Comparison of ENCODE assay signal across 8 cellular contexts in genomic region chrX:9341305-9342201, GRCh38.
A peak's percentile ranks its signal among the peaks of the same experiment; 100 is the strongest.
DNase-seq lines count a peak whose midpoint lies in the region; ATAC-seq and TF ChIP-seq lines count a peak whose summit lies in the region.

No MANE protein-coding gene starts in this region.

- intact Hi-C loops in Calu3 (cut with micrococcal nuclease; ENCODE audit: unreplicated experiment): loop anchor here (2.0 kb wide), 1 partner anchor 371 kb away; no protein-coding TSS in a partner anchor

- H3K4me3 ChIP-seq in SJSA1: peak overlapping the region; percentile 22; the same call in 1 of the 2 replicates
- peak overlapping the region; percentile 65 for H3K4me3 ChIP-seq in adipocyte (ENCODE audit: low read length)

- no peaks in the 10 kb centered on the region for H3K9me3 Mint-ChIP-seq in Calu3 (ENCODE audit: low read depth, unreplicated experiment)

- H3K27ac ChIP-seq in SJSA1: peak overlapping the region; percentile 74

- H3K27me3 Mint-ChIP-seq in Calu3 (ENCODE audit: unreplicated experiment): no peaks in the 10 kb centered on the region

- BruUV-seq in Calu3 (replicated peaks; lab: Mats Ljungman, UMichigan): no TSS peak

- peak overlapping the region; percentile 73 for H3K9ac ChIP-seq in adipocyte (ENCODE audit: low read length)

- H3K36me3 ChIP-seq in SJSA1 (no peaks in the 10 kb centered on the region), adipocyte (ENCODE audit: control insufficient read depth, insufficient read depth, low read length, severe bottlenecking) (no peaks in the 10 kb centered on the region)

- H3K9me3 ChIP-seq in SJSA1 (replicated peaks) (no peaks in the 10 kb centered on the region), adipocyte (ENCODE audit: control insufficient read depth, low read length) (no peaks in the 10 kb centered on the region)

- peaks cover 4% of the 10 kb centered on the region for H3K36me3 Mint-ChIP-seq in Calu3 (ENCODE audit: insufficient read depth, unreplicated experiment)

- peak; percentile 85 for ATAC-seq in GM19455 (IDR thresholded peaks at IDR 0.05; ENCODE audit: unreplicated experiment)
- ATAC-seq in HG03460 (IDR thresholded peaks at IDR 0.05; ENCODE audit: unreplicated experiment): peak; percentile 83

- H3K4me3 Mint-ChIP-seq in Calu3 (ENCODE audit: low read depth, unreplicated experiment): peak overlapping the region; percentile 39

- H3K27me3 ChIP-seq in SJSA1 (replicated peaks) (no peaks in the 10 kb centered on the region), adipocyte (replicated peaks; ENCODE audit: control insufficient read depth, insufficient read depth, low read length) (no peaks in the 10 kb centered on the region)

- H3K27ac Mint-ChIP-seq in Calu3 (ENCODE audit: unreplicated experiment): peak overlapping the region; percentile 62

- no peak for TF ChIP-seq CTCF in Calu3 (IDR thresholded peaks at IDR 0.05; ENCODE audit: unreplicated experiment)

- DNase-seq in Calu3 (no peak), SJSA1 (ENCODE audit: low read depth in 1 of 2, low spot score in 2 of 2) (peak; percentile 75 to 79), adipocyte (ENCODE audit: low read depth) (peak; percentile 62), iPS-NIHi11 (ENCODE audit: low spot score) (peak; percentile 15), COR-L47 (lab: John Stamatoyannopoulos, UW) (no peak)
- peak; percentile 13 to 43 for DNase-seq in stimulated activated CD4-positive, alpha-beta T cell treated with anti-CD3 and anti-CD28 coated beads, Interleukin-12 subunit alpha, Interleukin-12 subunit beta, amount 100 ng/mL, for 24 hours (ENCODE audit: low read depth in 2 of 2)

- H3K4me1 ChIP-seq in SJSA1 (replicated peaks) (peaks cover 23% of the 10 kb centered on the region), adipocyte (ENCODE audit: control insufficient read depth, insufficient read depth, low read length) (peaks cover 23% of the 10 kb centered on the region)

- peaks cover 9% of the 10 kb centered on the region for H3K4me1 Mint-ChIP-seq in Calu3 (ENCODE audit: low read depth, unreplicated experiment)

- CTCF ChIA-PET in Calu3 (lab: Charles Lee): interaction anchor here (0.7 kb wide), 1 partner anchor 8 kb away, joined by 3 read pairs; no protein-coding TSS in a partner anchor

Comparison
In these comparisons a context has a peak if more than half of its experiments do, and no peak if none do; other contexts are left out.
1. DNase-seq: peak in SJSA1 (2 of 2), adipocyte (single experiment), iPS-NIHi11 (single experiment) and stimulated activated CD4-positive, alpha-beta T cell treated with anti-CD3 and anti-CD28 coated beads, Interleukin-12 subunit alpha, Interleukin-12 subunit beta, amount 100 ng/mL, for 24 hours (2 of 2); none in Calu3 (single experiment) and COR-L47 (single experiment).